ENCODE assay signal across 19 cellular contexts in the genomic region with DNA sequence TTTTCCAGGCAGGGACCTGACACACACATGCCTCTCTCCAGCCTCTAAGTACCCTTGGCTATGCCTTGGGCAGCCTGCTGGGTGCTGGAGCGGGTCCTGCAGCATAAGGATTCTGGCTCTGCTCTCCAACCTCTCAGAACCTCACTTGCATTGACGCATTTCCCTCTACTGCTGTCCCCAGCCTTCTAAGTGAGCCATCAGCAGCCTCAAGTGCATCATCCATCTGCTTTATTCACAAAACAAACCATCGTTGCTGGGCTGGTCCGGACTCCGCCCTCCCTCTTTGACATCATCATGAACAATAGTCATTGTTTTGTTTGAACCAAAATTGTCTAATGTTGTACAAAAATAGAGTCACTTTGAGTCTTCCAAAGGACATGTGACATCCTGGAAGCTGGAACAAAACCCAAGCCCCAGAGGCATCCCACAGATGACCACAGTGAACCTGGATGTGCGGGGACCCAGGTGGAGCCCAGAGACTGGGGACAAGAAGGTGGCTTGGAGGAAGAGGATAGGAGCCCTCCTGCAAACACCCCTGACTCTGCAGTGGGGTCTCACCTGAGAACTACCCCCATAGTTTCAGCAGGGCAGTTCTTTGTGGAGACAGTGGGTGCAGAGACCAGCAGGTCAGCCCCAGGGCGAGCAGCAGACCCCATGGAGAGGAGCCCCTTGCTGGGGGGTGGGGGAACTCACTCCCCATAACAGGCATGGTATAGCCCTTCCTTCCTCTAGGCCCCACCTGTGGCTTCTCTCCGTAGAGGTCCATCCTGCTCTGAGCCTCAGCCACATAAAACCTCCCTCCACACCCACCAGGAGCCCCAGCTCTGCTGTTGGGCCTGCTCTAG.
DNase-seq lines count a peak whose midpoint lies in the region; ATAC-seq, FAIRE-seq and TF ChIP-seq lines count a peak whose summit lies in the region.
"Had no signal": no experiment of that assay in that cellular context is flagged by ENCODE, and none has a peak within 500 bp of the region (broad histone marks: within the 10 kb centered on the region; RNA-seq: fewer than 3 reads in every experiment).

No MANE protein-coding gene starts in this region.

- no peaks in the 10 kb centered on the region for H3K4me1 ChIP-seq in pancreas
- H3K4me1 ChIP-seq: left lung, right lobe of liver had no signal

- no peaks in the 10 kb centered on the region for H3K36me3 ChIP-seq in H7 (replicated peaks; ENCODE audit: control insufficient read depth, insufficient read depth, low read length)
- no peaks in the 10 kb centered on the region for H3K36me3 ChIP-seq in pancreas
- H3K36me3 ChIP-seq: brain microvascular endothelial cell, left lung, right lobe of liver had no signal

- 81 to 88% methylated on average over 8 of the region's 8 CpGs for WGBS in pancreas, 2 donors

- POLR2A ChIA-PET in GM10248 (lab: Yijun Ruan, JAX): no interaction called here

- H3K9me3 ChIP-seq in pancreas: no peaks in the 10 kb centered on the region
- H3K9me3 ChIP-seq: left lung, right lobe of liver had no signal

- CTCF ChIA-PET in GM10248 (lab: Yijun Ruan, JAX): no interaction called here

- H3K27me3 ChIP-seq in H7 (ENCODE audit: control insufficient read depth, insufficient read depth, low read length) (no peaks in the 10 kb centered on the region), pancreas (no peaks in the 10 kb centered on the region)
- H3K27me3 ChIP-seq: brain microvascular endothelial cell, right lobe of liver had no signal

- H3K4me3 ChIP-seq in H7 (ENCODE audit: insufficient read depth, low read depth, low read length): no peak overlapping the region
- no peak overlapping the region for H3K4me3 ChIP-seq in pancreas
- H3K4me3 ChIP-seq: left lung, right lobe of liver had no signal

- no peak for FAIRE-seq in pancreas (lab: Jason Lieb, UNC)
- FAIRE-seq: G401.6 had no signal

- H3K27ac ChIP-seq in pancreas: no peak overlapping the region
- H3K27ac ChIP-seq: brain microvascular endothelial cell, left lung, right lobe of liver had no signal

- ATAC-seq in left lobe of liver (no peak), pancreas (no peak)
- ATAC-seq: left lung, right lobe of liver had no signal

- intact Hi-C loops in pancreas (cut with DNase I): no loop called here

- TF ChIP-seq CTCF in pancreas (IDR thresholded peaks at IDR 0.05) (no peak), GM10248 (IDR thresholded peaks at IDR 0.05; ENCODE audit: control extremely low read depth, extremely low read depth, low read depth, missing control alignments) (no peak)

- DNase-seq in H7: peak; percentile 9
- peak; percentile 17 for DNase-seq in activated CD8-positive, alpha-beta memory T cell treated with anti-CD3 and anti-CD28 coated beads, Interleukin-2, amount 50 U/mL, for 48 hours
- peak; percentile 12 for DNase-seq in left lobe of liver (ENCODE audit: low spot score)
- peak; percentile 13 for DNase-seq in stimulated activated CD8-positive, alpha-beta memory T cell treated with anti-CD3 and anti-CD28 coated beads, Interleukin-4, amount 100 ng/mL, for 48 hours
- no peak for DNase-seq in pancreas
- DNase-seq in GM10248 (ENCODE audit: extremely low spot score): no peak
- no peak for DNase-seq in activated CD4-positive, CD25-positive, alpha-beta regulatory T cell (lab: John Stamatoyannopoulos, UW)
- DNase-seq: activated effector memory CD4-positive, alpha-beta T cell treated with anti-CD3 and anti-CD28 coated beads, Interleukin-2, amount 50 U/mL, for 16 hours; brain microvascular endothelial cell; HCEC 1CT; left lung; NCI-H1694; NCI-H2227 treated with DMSO at 0.1 percent for 48 hours; NK-92 treated with Interleukin-12 subunit alpha and Interleukin-12 subunit beta, amount 100 ng/mL, for 24 hours; occipital lobe; stimulated activated naive CD4-positive, alpha-beta T cell treated with Interleukin-2 at 50 U/mL for 16 hours; trophoblast cell had no signal

Comparison
In these comparisons a context has a peak if more than half of its experiments do, and no peak if none do; other contexts are left out.
1. DNase-seq: peak in H7 (single experiment), activated CD8-positive, alpha-beta memory T cell treated with anti-CD3 and anti-CD28 coated beads, Interleukin-2, amount 50 U/mL, for 48 hours (single experiment), left lobe of liver (single experiment) and stimulated activated CD8-positive, alpha-beta memory T cell treated with anti-CD3 and anti-CD28 coated beads, Interleukin-4, amount 100 ng/mL, for 48 hours (single experiment); none in pancreas (0 of 6), GM10248 (single experiment) and activated CD4-positive, CD25-positive, alpha-beta regulatory T cell (0 of 4).